Comparison of ENCODE assay signal across 24 cellular contexts in the genomic region with DNA sequence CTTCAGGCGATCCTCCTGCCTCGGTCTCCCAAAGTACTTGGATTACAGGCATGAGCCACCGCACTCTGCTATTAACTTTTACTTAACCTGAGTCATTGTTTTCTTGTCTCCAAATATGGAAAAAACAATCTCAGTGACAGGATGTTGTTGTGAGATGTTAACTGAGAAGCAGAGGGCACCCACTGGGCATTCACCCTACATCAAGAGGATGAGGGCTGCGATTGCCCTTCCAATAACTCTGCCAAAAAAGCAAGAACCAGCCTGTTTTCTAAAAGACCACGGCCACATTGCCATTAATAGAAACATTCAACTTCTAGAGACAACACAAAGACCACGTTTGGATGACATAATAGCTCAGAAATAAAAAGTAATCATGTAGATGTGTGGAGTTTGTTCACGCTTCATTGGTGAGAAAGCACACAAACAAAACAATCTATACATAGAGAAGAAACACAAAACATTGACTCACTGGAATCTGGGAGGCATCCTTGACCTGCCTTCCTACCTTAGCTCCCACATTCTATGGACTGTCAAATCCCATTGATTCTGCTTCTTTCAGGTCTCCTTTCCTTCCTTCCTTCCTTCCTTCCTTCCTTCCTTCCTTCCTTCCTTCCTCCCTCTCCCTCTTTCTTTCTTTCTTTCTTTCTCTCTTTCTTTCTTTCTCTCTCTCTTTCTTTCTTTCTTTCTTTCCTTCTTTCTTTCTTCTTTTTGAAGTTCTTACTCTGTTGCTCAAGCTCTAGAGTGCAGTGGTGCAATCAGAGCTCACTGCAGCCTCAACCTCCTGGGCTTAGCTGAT.
A peak's percentile ranks its signal among the peaks of the same experiment; 100 is the strongest.
DNase-seq lines count a peak whose midpoint lies in the region; FAIRE-seq and TF ChIP-seq lines count a peak whose summit lies in the region.
"Had no signal": no experiment of that assay in that cellular context is flagged by ENCODE, and none has a peak within 500 bp of the region (broad histone marks: within the 10 kb centered on the region; RNA-seq: fewer than 3 reads in every experiment).

No MANE protein-coding gene starts in this region.

- no peak overlapping the region for H4K91ac ChIP-seq in mesenchymal stem cell (ENCODE audit: low read length)

- H2BK5ac ChIP-seq in mesenchymal stem cell (ENCODE audit: low read depth, low read length, poor library complexity, severe bottlenecking), result no peak overlapping the region

- H3K18ac ChIP-seq in mesenchymal stem cell (ENCODE audit: low read depth in 1 of 2, low read length in 2 of 2), result peak overlapping the region in 1 of 2 experiments; percentile 8

- FAIRE-seq in small intestine (lab: Jason Lieb, UNC), result no peak
- FAIRE-seq: GM12892 had no signal

- H3K36me3 ChIP-seq in BLaER1 treated with 17β-estradiol and CSF1 and Interleukin-3, amounts not matched to agents 10 nM and 100 nM, result no peaks in the 10 kb centered on the region
- H3K36me3 ChIP-seq in mammary epithelial cell (ENCODE audit: insufficient read depth, low read length), result no peaks in the 10 kb centered on the region
- no peaks in the 10 kb centered on the region for H3K36me3 ChIP-seq in mesenchymal stem cell (ENCODE audit: control insufficient read depth in 1 of 2, insufficient read depth in 2 of 2, low read depth in 1 of 2, low read length in 2 of 2)
- no peaks in the 10 kb centered on the region for H3K36me3 ChIP-seq in small intestine (ENCODE audit: control insufficient read depth in 2 of 2, insufficient read depth in 2 of 2, low read length in 2 of 2)
- H3K36me3 ChIP-seq: vagina had no signal

- TF ChIP-seq CTCF in mammary epithelial cell (conservative IDR thresholded peaks at IDR 0.05 in 1 of 2, IDR thresholded peaks at IDR 0.05 in 1 of 2; ENCODE audit: extremely low read depth in 1 of 2, insufficient read depth in 1 of 2, low read depth in 1 of 2, low read length in 2 of 2) (no peak), GM20000 (IDR thresholded peaks at IDR 0.05; ENCODE audit: extremely low read depth, missing control alignments) (no peak)

- peaks cover 31 to 77% (median 43%) of the 10 kb centered on the region in 10 experiments for H3K4me1 ChIP-seq in BLaER1 treated with 17β-estradiol and CSF1 and Interleukin-3, amounts not matched to agents 10 nM and 100 nM
- H3K4me1 ChIP-seq in mammary epithelial cell (ENCODE audit: insufficient read depth, low read length) (peaks cover 51% of the 10 kb centered on the region), mesenchymal stem cell (ENCODE audit: control insufficient read depth, insufficient read depth, low read depth, low read length) (peaks cover 4% of the 10 kb centered on the region), small intestine (ENCODE audit: control insufficient read depth in 2 of 2, insufficient read depth in 1 of 2, low read depth in 1 of 2, low read length in 1 of 2) (no peaks in the 10 kb centered on the region)
- H3K4me1 ChIP-seq: vagina had no signal

- peak overlapping the region; percentile 45 for H2AFZ ChIP-seq in mammary epithelial cell (ENCODE audit: low read depth, low read length)
- H2AFZ ChIP-seq in mesenchymal stem cell (ENCODE audit: low read depth, low read length), result no peak overlapping the region
- H2AFZ ChIP-seq: hepatocyte had no signal

- dilution Hi-C loops in mammary epithelial cell (cut with HindIII; ENCODE audit: low sequenced_read_pairs), result loop anchor here (5.0 to 10.0 kb wide), 4 partner anchors 48 to 261 kb away; no protein-coding TSS in a partner anchor

- H3K27ac ChIP-seq in BLaER1 treated with 17β-estradiol and CSF1 and Interleukin-3, amounts not matched to agents 10 nM and 100 nM, result peak overlapping the region in 10 of 11 experiments; percentile 8 to 77 (median 37); a peak in 15 of 22 replicates
- H3K27ac ChIP-seq in mammary epithelial cell (ENCODE audit: insufficient read depth, low read depth, low read length) (peak overlapping the region; percentile 15), mesenchymal stem cell (ENCODE audit: low read length, poor library complexity, severe bottlenecking) (peak overlapping the region; percentile 69), small intestine (ENCODE audit: low read depth in 1 of 2, low read length in 1 of 2) (no peak overlapping the region)
- H3K27ac ChIP-seq: hepatocyte, SK-N-MC, vagina had no signal

- H2AK5ac ChIP-seq in mesenchymal stem cell (ENCODE audit: low read length, severe bottlenecking), result peak overlapping the region; percentile 98

- H4K8ac ChIP-seq in mesenchymal stem cell (ENCODE audit: low read length), result no peak overlapping the region

- CTCF ChIA-PET in mammary epithelial cell (lab: Charles Lee; ENCODE audit: low non-redundant PET), result no interaction called here

- peaks cover 0 to 3% (median 0%) of the 10 kb centered on the region in 11 experiments; a peak in 3 of 22 replicates for H3K9me3 ChIP-seq in BLaER1 treated with 17β-estradiol and CSF1 and Interleukin-3, amounts not matched to agents 10 nM and 100 nM (replicated peaks in 1 of 11)
- H3K9me3 ChIP-seq in mammary epithelial cell (replicated peaks; ENCODE audit: insufficient read depth, low read length) (no peaks in the 10 kb centered on the region), mesenchymal stem cell (ENCODE audit: control insufficient read depth, low read length) (no peaks in the 10 kb centered on the region), small intestine (ENCODE audit: control insufficient read depth, low read depth) (no peaks in the 10 kb centered on the region)
- H3K9me3 ChIP-seq: vagina had no signal

- in situ Hi-C loops in mammary epithelial cell (cut with MboI; ENCODE audit: low sequenced_read_pairs in 2 of 2), result loop anchor here in 1 of 2 donors (25.0 kb wide), 1 partner anchor 387 kb away; no protein-coding TSS in a partner anchor

- H3K27me3 ChIP-seq in BLaER1 treated with 17β-estradiol and CSF1 and Interleukin-3, amounts not matched to agents 10 nM and 100 nM, result no peaks in the 10 kb centered on the region
- H3K27me3 ChIP-seq in mammary epithelial cell (ENCODE audit: insufficient read depth, low read length), result no peaks in the 10 kb centered on the region
- no peaks in the 10 kb centered on the region for H3K27me3 ChIP-seq in mesenchymal stem cell (ENCODE audit: control insufficient read depth in 1 of 2, insufficient read depth in 1 of 2, low read length in 2 of 2)
- H3K27me3 ChIP-seq in small intestine (ENCODE audit: control insufficient read depth in 2 of 2, insufficient read depth in 2 of 2, low read length in 2 of 2), result no peaks in the 10 kb centered on the region
- H3K27me3 ChIP-seq: hepatocyte, vagina had no signal

- no peaks in the 10 kb centered on the region for H3K79me2 ChIP-seq in mammary epithelial cell (ENCODE audit: insufficient read depth, low read length)
- H3K79me2 ChIP-seq: hepatocyte had no signal

- H3K14ac ChIP-seq in mesenchymal stem cell (ENCODE audit: low read length in 2 of 2), result no peak overlapping the region

- no peak overlapping the region for H3K4me3 ChIP-seq in BLaER1 treated with 17β-estradiol and CSF1 and Interleukin-3, amounts not matched to agents 10 nM and 100 nM
- H3K4me3 ChIP-seq in mammary epithelial cell (replicated peaks in 1 of 3; ENCODE audit: insufficient read depth in 1 of 3, low read depth in 2 of 3, low read length in 3 of 3) (no peak overlapping the region), mesenchymal stem cell (ENCODE audit: insufficient read depth in 1 of 2, low read depth in 1 of 2, low read length in 2 of 2) (no peak overlapping the region), small intestine (ENCODE audit: low read depth in 1 of 2, low read length in 2 of 2) (no peak overlapping the region)
- H3K4me3 ChIP-seq: hepatocyte, SK-N-MC, vagina had no signal

- H2BK12ac ChIP-seq in mesenchymal stem cell (ENCODE audit: low read length in 2 of 2), result no peak overlapping the region

- H4K20me1 ChIP-seq in BLaER1 treated with 17β-estradiol and CSF1 and Interleukin-3, amounts not matched to agents 10 nM and 100 nM, result no peaks in the 10 kb centered on the region
- H4K20me1 ChIP-seq in mammary epithelial cell (ENCODE audit: insufficient read depth, low read length), result no peaks in the 10 kb centered on the region

- 66% methylated on average over 7 of the region's 7 CpGs for whole genome bisulfite sequencing in mammary epithelial cell (ENCODE audit: low coverage, missing lambda C conversion rate)
- 75% methylated on average over 5 of the region's 7 CpGs for WGBS in mesenchymal stem cell
- 86 to 93% (median 89%) methylated on average over 7 of the region's 7 CpGs for WGBS in small intestine, 3 donors

- no peak overlapping the region for H3K4ac ChIP-seq in mesenchymal stem cell (ENCODE audit: low read depth in 1 of 2, low read length in 2 of 2)

- peak; percentile 81 for DNase-seq in M059J (ENCODE audit: low read depth)
- DNase-seq in mammary epithelial cell, result no peak
- DNase-seq in mesenchymal stem cell, result no peak
- DNase-seq in small intestine, result no peak
- no peak for DNase-seq in GM20000 (ENCODE audit: low spot score)
- no peak for DNase-seq in activated T-cell treated with anti-CD3 and anti-CD28 coated beads, Interleukin-2, amount 50 U/mL, for 48 hours
- DNase-seq: activated CD4-positive, alpha-beta T cell treated with anti-CD3 and anti-CD28 coated beads, Interleukin-2, amount 50 U/mL, for 4 hours; activated CD8-positive, alpha-beta memory T cell treated with anti-CD3 and anti-CD28 coated beads, Interleukin-2, amount 50 U/mL, for 48 hours; activated gamma-delta T cell; amniotic stem cell; central memory CD4-positive, alpha-beta T cell; erythroblast; foreskin melanocyte; immature natural killer cell; Kasumi-1; left ventricle myocardium superior; NCI-H1092 treated with DMSO at 0.1 percent for 48 hours; NCI-H2029 treated with DMSO at 0.1 percent for 48 hours; NCI-H510A had no signal

- H2BK120ac ChIP-seq in mesenchymal stem cell (ENCODE audit: low read depth, low read length), result no peak overlapping the region

- no peak overlapping the region for H3K9ac ChIP-seq in BLaER1 treated with 17β-estradiol and CSF1 and Interleukin-3, amounts not matched to agents 10 nM and 100 nM
- H3K9ac ChIP-seq in mammary epithelial cell (ENCODE audit: insufficient read depth, low read length) (no peak overlapping the region), mesenchymal stem cell (ENCODE audit: low read length) (no peak overlapping the region)

- no peak overlapping the region for H3K23ac ChIP-seq in mesenchymal stem cell (ENCODE audit: low read length in 2 of 2)

- no TSS peak for BruUV-seq in mammary epithelial cell (replicated peaks; lab: Mats Ljungman, UMichigan)

- peak overlapping the region; percentile 39 to 74 (median 59) for H3K4me2 ChIP-seq in BLaER1 treated with 17β-estradiol and CSF1 and Interleukin-3, amounts not matched to agents 10 nM and 100 nM
- H3K4me2 ChIP-seq in mammary epithelial cell (ENCODE audit: insufficient read depth, low read depth, low read length) (no peak overlapping the region), mesenchymal stem cell (ENCODE audit: low read length, poor library complexity, severe bottlenecking) (no peak overlapping the region)
- H3K4me2 ChIP-seq: hepatocyte had no signal

- intact Hi-C loops in mammary epithelial cell (cut with micrococcal nuclease), result no loop called here

- H2BK15ac ChIP-seq in mesenchymal stem cell (ENCODE audit: low read depth, poor library complexity, severe bottlenecking), result no peak overlapping the region

- H3K79me1 ChIP-seq in mesenchymal stem cell (replicated peaks; ENCODE audit: low read length, poor library complexity, severe bottlenecking), result no peaks in the 10 kb centered on the region

Comparison
In these comparisons a context has a peak if more than half of its experiments do, and no peak if none do; other contexts are left out.
1. H3K27ac ChIP-seq: peak in BLaER1 treated with 17β-estradiol and CSF1 and Interleukin-3, amounts not matched to agents 10 nM and 100 nM (10 of 11), mammary epithelial cell (single experiment) and mesenchymal stem cell (single experiment); none in small intestine (0 of 2).
2. H3K4me2 ChIP-seq: peak in BLaER1 treated with 17β-estradiol and CSF1 and Interleukin-3, amounts not matched to agents 10 nM and 100 nM (11 of 11); none in mammary epithelial cell (single experiment) and mesenchymal stem cell (single experiment).